ENCODE assay signal across 8 cellular contexts in the genomic region with DNA sequence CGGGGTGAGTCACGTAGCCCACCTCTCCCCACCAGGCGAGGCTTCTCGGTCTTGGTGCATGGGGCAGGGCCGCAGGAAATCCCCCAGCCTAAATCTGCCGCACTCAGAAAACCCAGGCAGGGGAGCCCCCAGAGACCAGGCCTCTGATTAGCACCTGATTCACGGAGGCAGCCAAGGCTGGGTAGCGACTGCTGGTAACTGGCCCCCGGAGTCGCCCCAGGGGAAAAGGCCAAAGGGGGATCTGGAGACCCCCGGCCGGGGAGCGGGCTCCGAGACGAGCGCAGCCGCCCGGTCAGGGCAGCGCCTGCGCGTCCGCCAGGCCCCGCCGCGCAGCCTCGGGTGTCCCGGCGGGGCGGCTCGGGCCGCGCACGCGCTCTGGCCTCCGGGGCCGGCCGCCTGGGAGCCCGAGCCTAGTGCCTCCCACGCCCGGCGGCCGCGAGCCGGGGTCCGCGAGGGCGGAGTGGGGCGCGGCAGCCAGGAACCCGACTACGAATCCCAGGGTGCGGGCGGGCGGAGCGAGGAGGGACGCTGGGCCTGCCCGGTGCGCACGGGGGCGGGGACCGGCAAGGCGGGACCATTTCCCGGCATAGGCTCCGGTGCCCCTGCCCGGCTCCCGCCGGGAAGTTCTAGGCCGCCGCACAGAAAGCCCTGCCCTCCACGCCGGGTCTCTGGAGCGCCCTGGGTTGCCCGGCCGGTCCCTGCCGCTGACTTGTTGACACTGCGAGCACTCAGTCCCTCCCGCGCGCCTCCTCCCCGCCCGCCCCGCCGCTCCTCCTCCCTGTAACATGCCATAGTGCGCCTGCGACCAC. TPM values are rescaled to one million over a fixed set of nuclear protein-coding genes. Genes with fewer than 3 reads are reported as not detected.
DNase-seq lines count a peak whose midpoint lies in the region; ATAC-seq, FAIRE-seq and TF ChIP-seq lines count a peak whose summit lies in the region.

A gene with protein sequence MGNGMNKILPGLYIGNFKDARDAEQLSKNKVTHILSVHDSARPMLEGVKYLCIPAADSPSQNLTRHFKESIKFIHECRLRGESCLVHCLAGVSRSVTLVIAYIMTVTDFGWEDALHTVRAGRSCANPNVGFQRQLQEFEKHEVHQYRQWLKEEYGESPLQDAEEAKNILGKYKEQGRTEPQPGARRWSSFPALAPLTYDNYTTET (plus strand): TSS at position 791 of the 809 bp plus-strand sequence. CDS start 53 bp downstream, outside the sequence.

- no peaks in the 10 kb centered on the region for H4K20me1 ChIP-seq in keratinocyte (ENCODE audit: control insufficient read depth, extremely low read depth, insufficient read depth, low read length)

- H3K36me3 ChIP-seq in bronchial epithelial cell (ENCODE audit: control insufficient read depth, insufficient read depth, low read length) (no peaks in the 10 kb centered on the region), keratinocyte (ENCODE audit: control insufficient read depth in 2 of 2, extremely low read depth in 1 of 2, insufficient read depth in 2 of 2, low read length in 2 of 2) (no peaks in the 10 kb centered on the region)

- H2AFZ ChIP-seq in keratinocyte (ENCODE audit: control insufficient read depth, low read length), result peak within 1 kb of the TSS; percentile 79

- H3K4me3 ChIP-seq in bronchial epithelial cell (ENCODE audit: low read depth, low read length), result peak within 1 kb of the TSS; percentile 56
- H3K4me3 ChIP-seq in keratinocyte (ENCODE audit: control insufficient read depth in 2 of 3, extremely low read depth in 1 of 3, insufficient read depth in 2 of 3, low read depth in 1 of 3, low read length in 3 of 3), result peak within 1 kb of the TSS; percentile 66 to 79 (median 73)

- FAIRE-seq in bronchial epithelial cell (lab: Jason Lieb, UNC) (no peak), keratinocyte (lab: Jason Lieb, UNC) (no peak)

- ATAC-seq in GM18873 (IDR thresholded peaks at IDR 0.05; ENCODE audit: low FRiP score, unreplicated experiment), result peak; percentile 35
- ATAC-seq in HG03103 (IDR thresholded peaks at IDR 0.05; ENCODE audit: low read depth, unreplicated experiment), result peak; percentile 39

- DNase-seq in T-helper 2 cell (peak; percentile 54 to 85 (median 65)), bronchial epithelial cell (ENCODE audit: low read depth) (peak; percentile 80), keratinocyte (ENCODE audit: low read depth, low spot score) (no peak), NCI-H1436 (lab: John Stamatoyannopoulos, UW) (no peak), SIG-M5 treated with dmso at 0.1 percent for 504 hours (lab: John Stamatoyannopoulos, UW; ENCODE audit: unreplicated experiment) (no peak)
- DNase-seq in stimulated activated CD4-positive, alpha-beta T cell treated with anti-CD3 and anti-CD28 coated beads, Interleukin-15, amount 100 ng/mL, for 48 hours (ENCODE audit: low read depth in 2 of 2), result peak; percentile 74 to 77

- no peaks in the 10 kb centered on the region for H3K9me1 ChIP-seq in keratinocyte (ENCODE audit: control insufficient read depth, extremely low read depth, insufficient read depth, low read length)

- H3K9ac ChIP-seq in keratinocyte (ENCODE audit: control insufficient read depth, extremely low read depth, insufficient read depth, low read length), result peak within 1 kb of the TSS; percentile 95

- H3K27me3 ChIP-seq in bronchial epithelial cell (ENCODE audit: control insufficient read depth, insufficient read depth, low read length) (no peaks in the 10 kb centered on the region), keratinocyte (ENCODE audit: control insufficient read depth, extremely low read depth, insufficient read depth, low read length) (no peaks in the 10 kb centered on the region)

- dilution Hi-C loops in keratinocyte (cut with MboI; ENCODE audit: extremely low pct_ligation_motif_present, low sequenced_read_pairs), result no loop called here

- H3K27ac ChIP-seq in keratinocyte (ENCODE audit: control insufficient read depth, insufficient read depth, low read length), result peak within 1 kb of the TSS; percentile 96

- H3K79me2 ChIP-seq in keratinocyte (ENCODE audit: control insufficient read depth, insufficient read depth, low read length), result peaks cover 23% of the 10 kb centered on the region

- peaks cover 22% of the 10 kb centered on the region for H3K4me1 ChIP-seq in keratinocyte (ENCODE audit: control insufficient read depth, extremely low read depth, insufficient read depth, low read length)

- H3K4me2 ChIP-seq in keratinocyte (ENCODE audit: control insufficient read depth, extremely low read depth, insufficient read depth, low read depth, low read length), result peak within 1 kb of the TSS; percentile 85

- peaks cover 2% of the 10 kb centered on the region for H3K9me3 ChIP-seq in keratinocyte (ENCODE audit: control insufficient read depth, low read depth, low read length)

- TF ChIP-seq CTCF in bronchial epithelial cell (IDR thresholded peaks at IDR 0.05; ENCODE audit: insufficient read depth, low read length, severe bottlenecking) (no peak), keratinocyte (optimal IDR thresholded peaks at IDR 0.05 in 1 of 3, IDR thresholded peaks at IDR 0.05 in 1 of 3, conservative IDR thresholded peaks at IDR 0.05 in 1 of 3; ENCODE audit: extremely low read depth in 1 of 3, insufficient read depth in 2 of 3, low read length in 3 of 3) (no peak)

RNA-seq across cellular contexts. Expression of the gene that starts here (rescaled TPM):
- total RNA-seq in bronchial epithelial cell, result 33.7 and 42.0 TPM in 2 replicates
- polyA plus RNA-seq in keratinocyte, result 16.6 to 20.8 TPM (median 17.3 TPM) in 3 replicates
- polyA plus RNA-seq in keratinocyte (2011; ENCODE audit: low read depth), result 25.6 TPM
- polyA plus RNA-seq in keratinocyte (2011; cell fraction: cytosol; rRNA removed), result 16.1 and 16.6 TPM in 2 replicates
- polyA plus RNA-seq in keratinocyte (2011; cell fraction: nucleus; rRNA removed), result 41.8 and 42.6 TPM in 2 replicates
- polyA plus RNA-seq in keratinocyte (2012; ENCODE audit: low replicate concordance), result 26.3 and 32.9 TPM in 2 replicates
- 8.3 to 16.0 TPM (median 12.8 TPM) in 3 replicates for polyA minus RNA-seq in keratinocyte
- 8.1 TPM for polyA minus RNA-seq in keratinocyte (2011; cell fraction: cytosol; rRNA and poly(A)+ RNA removed)
- polyA minus RNA-seq in keratinocyte (2011; cell fraction: nucleus; rRNA and poly(A)+ RNA removed), result 7.6 and 9.4 TPM in 2 replicates

Comparison
In these comparisons a context has a peak if more than half of its experiments do, and no peak if none do; other contexts are left out.
1. DNase-seq: peak in T-helper 2 cell (5 of 5), bronchial epithelial cell (single experiment) and stimulated activated CD4-positive, alpha-beta T cell treated with anti-CD3 and anti-CD28 coated beads, Interleukin-15, amount 100 ng/mL, for 48 hours (2 of 2); none in keratinocyte (single experiment), NCI-H1436 (single experiment) and SIG-M5 treated with dmso at 0.1 percent for 504 hours (single experiment).